8 cellular contexts compared by ENCODE assay signal in the genomic region with DNA sequence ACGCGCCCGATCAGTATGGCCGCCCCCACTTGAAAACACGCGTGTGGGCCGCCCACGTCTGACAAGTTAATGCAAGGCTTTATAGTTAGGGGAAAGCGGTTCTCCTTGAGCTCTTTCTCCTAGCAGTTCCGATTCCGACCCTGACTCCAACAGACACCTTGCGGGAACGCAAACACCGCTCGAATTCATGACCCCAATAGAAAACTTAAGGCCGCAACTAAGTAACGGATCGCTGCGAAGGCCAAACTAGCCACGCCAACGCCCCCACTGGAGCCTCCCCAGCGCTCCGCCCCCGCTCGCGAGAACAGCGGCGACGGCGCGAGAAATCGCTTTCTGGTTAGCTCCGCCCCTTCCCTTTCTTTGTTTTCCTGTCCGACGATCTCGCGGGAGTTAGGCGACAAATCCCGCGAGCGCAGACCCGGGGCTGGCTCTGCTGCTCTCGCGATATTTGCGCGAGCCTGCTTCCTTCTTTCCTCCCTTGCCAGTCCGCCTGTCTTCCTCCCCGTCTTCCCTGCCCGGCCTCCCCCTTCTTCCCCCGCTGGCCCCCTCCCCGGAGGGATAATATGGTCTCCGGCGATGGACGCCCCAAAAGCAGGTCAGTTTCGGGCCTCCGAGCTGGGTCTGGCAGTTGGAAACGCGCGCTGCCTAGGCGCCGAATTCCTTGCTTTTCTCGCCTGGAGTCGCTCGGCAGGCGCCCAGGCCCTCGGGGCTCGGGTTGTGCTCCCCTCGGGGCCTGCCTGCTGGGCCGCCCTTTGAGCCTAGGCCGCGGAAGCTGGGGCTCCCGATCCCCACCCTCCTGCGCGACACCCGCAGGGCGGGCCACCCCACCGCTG. TPM values are rescaled to one million over a fixed set of nuclear protein-coding genes. Genes with fewer than 3 reads are reported as not detected.
A peak's percentile ranks its signal among the peaks of the same experiment; 100 is the strongest.
DNase-seq lines count a peak whose midpoint lies in the region; ATAC-seq, FAIRE-seq and TF ChIP-seq lines count a peak whose summit lies in the region.

A gene with protein sequence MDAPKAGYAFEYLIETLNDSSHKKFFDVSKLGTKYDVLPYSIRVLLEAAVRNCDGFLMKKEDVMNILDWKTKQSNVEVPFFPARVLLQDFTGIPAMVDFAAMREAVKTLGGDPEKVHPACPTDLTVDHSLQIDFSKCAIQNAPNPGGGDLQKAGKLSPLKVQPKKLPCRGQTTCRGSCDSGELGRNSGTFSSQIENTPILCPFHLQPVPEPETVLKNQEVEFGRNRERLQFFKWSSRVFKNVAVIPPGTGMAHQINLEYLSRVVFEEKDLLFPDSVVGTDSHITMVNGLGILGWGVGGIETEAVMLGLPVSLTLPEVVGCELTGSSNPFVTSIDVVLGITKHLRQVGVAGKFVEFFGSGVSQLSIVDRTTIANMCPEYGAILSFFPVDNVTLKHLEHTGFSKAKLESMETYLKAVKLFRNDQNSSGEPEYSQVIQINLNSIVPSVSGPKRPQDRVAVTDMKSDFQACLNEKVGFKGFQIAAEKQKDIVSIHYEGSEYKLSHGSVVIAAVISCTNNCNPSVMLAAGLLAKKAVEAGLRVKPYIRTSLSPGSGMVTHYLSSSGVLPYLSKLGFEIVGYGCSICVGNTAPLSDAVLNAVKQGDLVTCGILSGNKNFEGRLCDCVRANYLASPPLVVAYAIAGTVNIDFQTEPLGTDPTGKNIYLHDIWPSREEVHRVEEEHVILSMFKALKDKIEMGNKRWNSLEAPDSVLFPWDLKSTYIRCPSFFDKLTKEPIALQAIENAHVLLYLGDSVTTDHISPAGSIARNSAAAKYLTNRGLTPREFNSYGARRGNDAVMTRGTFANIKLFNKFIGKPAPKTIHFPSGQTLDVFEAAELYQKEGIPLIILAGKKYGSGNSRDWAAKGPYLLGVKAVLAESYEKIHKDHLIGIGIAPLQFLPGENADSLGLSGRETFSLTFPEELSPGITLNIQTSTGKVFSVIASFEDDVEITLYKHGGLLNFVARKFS (plus strand): TSS at position 455 of the 833 bp plus-strand sequence. CDS start 122 bp downstream, at position 577.

- peaks cover 35% of the 10 kb centered on the region for H3K4me1 Mint-ChIP-seq in chondrocyte (ENCODE audit: low read depth)

- peak within 1 kb of the TSS; percentile 99 for H3K9ac ChIP-seq in keratinocyte (ENCODE audit: control insufficient read depth, extremely low read depth, insufficient read depth, low read length)

- H3K9me3 Mint-ChIP-seq in chondrocyte (ENCODE audit: low read depth): no peaks in the 10 kb centered on the region

- ATAC-seq in HG03439 (IDR thresholded peaks at IDR 0.05; ENCODE audit: unreplicated experiment): peak; percentile 80

- H3K27me3 Mint-ChIP-seq in chondrocyte (ENCODE audit: low read depth): peaks cover 4% of the 10 kb centered on the region

- no peaks in the 10 kb centered on the region for H4K20me1 ChIP-seq in keratinocyte (ENCODE audit: control insufficient read depth, extremely low read depth, insufficient read depth, low read length)

- peak within 1 kb of the TSS; percentile 94 to 98 (median 97) for H3K4me3 ChIP-seq in keratinocyte (ENCODE audit: control insufficient read depth in 2 of 3, extremely low read depth in 1 of 3, insufficient read depth in 2 of 3, low read depth in 1 of 3, low read length in 3 of 3)

- peak within 1 kb of the TSS; percentile 90 for H3K27ac ChIP-seq in keratinocyte (ENCODE audit: control insufficient read depth, insufficient read depth, low read length)

- FAIRE-seq in keratinocyte (lab: Jason Lieb, UNC): peak; percentile 78

- H3K27ac Mint-ChIP-seq in chondrocyte (ENCODE audit: unreplicated experiment): peak within 1 kb of the TSS; percentile 96

- TF ChIP-seq CTCF in chondrocyte (IDR thresholded peaks at IDR 0.05) (no peak), keratinocyte (optimal IDR thresholded peaks at IDR 0.05 in 1 of 3, IDR thresholded peaks at IDR 0.05 in 1 of 3, conservative IDR thresholded peaks at IDR 0.05 in 1 of 3; ENCODE audit: extremely low read depth in 1 of 3, insufficient read depth in 2 of 3, low read length in 3 of 3) (no peak)

- no peaks in the 10 kb centered on the region for H3K9me1 ChIP-seq in keratinocyte (ENCODE audit: control insufficient read depth, extremely low read depth, insufficient read depth, low read length)

- peak within 1 kb of the TSS; percentile 84 for H3K4me3 Mint-ChIP-seq in chondrocyte (ENCODE audit: unreplicated experiment)

- H3K27me3 ChIP-seq in keratinocyte (ENCODE audit: control insufficient read depth, extremely low read depth, insufficient read depth, low read length): no peaks in the 10 kb centered on the region

- H3K36me3 ChIP-seq in keratinocyte (ENCODE audit: control insufficient read depth in 2 of 2, extremely low read depth in 1 of 2, insufficient read depth in 2 of 2, low read length in 2 of 2): peaks cover 2 to 10% of the 10 kb centered on the region in 2 experiments

- peak within 1 kb of the TSS; percentile 99 for H2AFZ ChIP-seq in keratinocyte (ENCODE audit: control insufficient read depth, low read length)

- peaks cover 45% of the 10 kb centered on the region for H3K79me2 ChIP-seq in keratinocyte (ENCODE audit: control insufficient read depth, insufficient read depth, low read length)

- H3K36me3 Mint-ChIP-seq in chondrocyte (ENCODE audit: low read depth): peaks cover 3% of the 10 kb centered on the region

- peak within 1 kb of the TSS; percentile 99 for H3K4me2 ChIP-seq in keratinocyte (ENCODE audit: control insufficient read depth, extremely low read depth, insufficient read depth, low read depth, low read length)

- peaks cover 23% of the 10 kb centered on the region for H3K4me1 ChIP-seq in keratinocyte (ENCODE audit: control insufficient read depth, extremely low read depth, insufficient read depth, low read length)

- peak; percentile 78 for TF ChIP-seq POLR2A in GM19193 (IDR thresholded peaks at IDR 0.05; ENCODE audit: extremely low read depth, insufficient read depth, insufficient read length)

- DNase-seq in AG20443 (ENCODE audit: low spot score): peak; percentile 99
- DNase-seq in NCI-H510A treated with DMSO at 0.1 percent for 48 hours (lab: John Stamatoyannopoulos, UW): peak; percentile 95
- DNase-seq in activated CD4-positive, alpha-beta T cell treated with anti-CD3 and anti-CD28 coated beads for 24 hours (ENCODE audit: low read depth in 2 of 2): peak; percentile 93 to 95
- DNase-seq in chondrocyte (ENCODE audit: low spot score): peak; percentile 97
- peak; percentile 83 for DNase-seq in keratinocyte (ENCODE audit: low read depth, low spot score)
- peak; percentile 93 to 96 for DNase-seq in stimulated activated CD4-positive, alpha-beta T cell treated with anti-CD3 and anti-CD28 coated beads, Interleukin-15, amount 100 ng/mL, for 1 hour (ENCODE audit: low read depth in 1 of 2, low spot score in 1 of 2)

- no peaks in the 10 kb centered on the region for H3K9me3 ChIP-seq in keratinocyte (ENCODE audit: control insufficient read depth, low read depth, low read length)

- dilution Hi-C loops in keratinocyte (cut with MboI; ENCODE audit: extremely low pct_ligation_motif_present, low sequenced_read_pairs): no loop called here

RNA-seq across cellular contexts. Expression of the gene that starts here (rescaled TPM):
- total RNA-seq in chondrocyte: 54.0 to 56.1 TPM (median 54.3 TPM) in 3 replicates
- polyA plus RNA-seq in keratinocyte: 14.9 to 20.5 TPM (median 19.5 TPM) in 3 replicates
- polyA plus RNA-seq in keratinocyte (2011; ENCODE audit: low read depth): 9.0 TPM
- 8.0 and 17.0 TPM in 2 replicates for polyA plus RNA-seq in keratinocyte (2011; cell fraction: cytosol; rRNA removed)
- polyA plus RNA-seq in keratinocyte (2011; cell fraction: nucleus; rRNA removed): 28.3 and 33.2 TPM in 2 replicates
- 10.8 and 16.2 TPM in 2 replicates for polyA plus RNA-seq in keratinocyte (2012; ENCODE audit: low replicate concordance)
- 15.6 to 38.7 TPM (median 23.5 TPM) in 3 replicates for polyA minus RNA-seq in keratinocyte
- 16.3 TPM for polyA minus RNA-seq in keratinocyte (2011; cell fraction: cytosol; rRNA and poly(A)+ RNA removed)
- polyA minus RNA-seq in keratinocyte (2011; cell fraction: nucleus; rRNA and poly(A)+ RNA removed): 36.0 and 48.6 TPM in 2 replicates

Comparison
In these comparisons a context has a peak if more than half of its experiments do, and no peak if none do; other contexts are left out.
1. Peak in every context shown above with its lines: DNase-seq, ATAC-seq, H3K4me3 ChIP-seq and H3K27ac ChIP-seq.